Comparison of ENCODE assay signal across 8 cellular contexts in the genomic region with DNA sequence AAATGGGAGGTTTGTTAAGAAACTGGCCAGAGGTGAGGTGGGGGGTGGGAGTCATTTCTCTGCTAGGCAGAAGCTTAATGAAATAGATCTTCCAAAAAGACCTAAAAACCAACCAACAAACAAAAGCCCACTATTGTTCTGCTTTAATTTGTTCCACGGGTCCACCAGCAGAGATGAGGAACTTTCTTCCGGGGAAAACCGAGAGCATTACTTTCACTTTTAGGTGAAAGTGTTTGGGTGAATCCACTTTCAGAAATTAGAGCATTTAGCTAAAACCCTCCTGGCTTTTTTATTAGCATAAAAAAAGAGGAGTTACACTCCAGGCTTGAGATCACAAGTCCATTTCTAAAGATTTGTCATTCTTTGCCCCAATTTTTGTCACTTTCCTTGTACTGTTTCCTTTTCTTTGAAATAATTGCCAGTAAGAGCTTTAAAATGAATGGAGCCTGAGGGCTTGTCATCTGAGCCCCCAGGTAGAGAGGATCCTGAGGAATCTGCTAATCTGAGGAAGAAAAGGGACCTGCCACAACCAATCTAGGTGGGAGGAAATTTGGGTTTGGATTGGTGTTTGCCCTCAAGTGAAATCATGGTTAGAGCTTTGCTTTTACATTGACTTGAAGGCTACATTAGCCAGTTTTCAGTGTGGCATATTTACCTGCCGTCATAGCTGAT.
DNase-seq lines count a peak whose midpoint lies in the region; ATAC-seq and TF ChIP-seq lines count a peak whose summit lies in the region.

No MANE protein-coding gene starts in this region.

- H3K18ac ChIP-seq in trophoblast cell (ENCODE audit: low read length), result no peak overlapping the region

- BruUV-seq in PC-9 (replicated peaks; lab: Mats Ljungman, UMichigan), result no TSS peak

- H2BK120ac ChIP-seq in trophoblast cell (ENCODE audit: insufficient read depth, low read length, poor library complexity), result no peak overlapping the region

- no CpG with 5 or more reads among the region's 4 CpGs for WGBS in trophoblast cell (ENCODE audit: extremely low coverage, insufficient coverage, insufficient read length)

- in situ Hi-C loops in GM13976 (cut with MboI; ENCODE audit: low sequenced_read_pairs, unreplicated experiment), result no loop called here

- H2AFZ ChIP-seq in PC-9 (peak overlapping the region; percentile 76), trophoblast cell (ENCODE audit: insufficient read depth, low read length, poor library complexity) (no peak overlapping the region)

- H3K4ac ChIP-seq in trophoblast cell (ENCODE audit: low read depth, low read length), result no peak overlapping the region

- H3K4me2 ChIP-seq in PC-9 (peak overlapping the region; percentile 77), trophoblast cell (ENCODE audit: low read length) (peak overlapping the region; percentile 48)

- H3K9me3 ChIP-seq in PC-9 (ENCODE audit: insufficient read depth, low read depth) (no peaks in the 10 kb centered on the region), trophoblast cell (ENCODE audit: insufficient read depth, low read depth, low read length) (no peaks in the 10 kb centered on the region)

- H4K12ac ChIP-seq in trophoblast cell (ENCODE audit: low read depth, low read length), result no peak overlapping the region

- no peaks in the 10 kb centered on the region for H4K20me1 ChIP-seq in PC-9 (ENCODE audit: insufficient read depth)

- intact Hi-C loops in PC-9 (cut with micrococcal nuclease; ENCODE audit: unreplicated experiment), result no loop called here

- no peak overlapping the region for H3K23ac ChIP-seq in trophoblast cell (ENCODE audit: low read length)

- H3K36me3 ChIP-seq in PC-9 (ENCODE audit: low read depth) (no peaks in the 10 kb centered on the region), trophoblast cell (ENCODE audit: control insufficient read depth in 1 of 2, insufficient read depth in 2 of 2, low read length in 2 of 2) (no peaks in the 10 kb centered on the region)

- H2AK5ac ChIP-seq in trophoblast cell (ENCODE audit: low read length), result no peak overlapping the region

- H2BK5ac ChIP-seq in trophoblast cell (ENCODE audit: low read depth, low read length, poor library complexity), result no peak overlapping the region

- no peak overlapping the region for H4K8ac ChIP-seq in trophoblast cell (ENCODE audit: low read depth, low read length)

- no peak overlapping the region for H3K9ac ChIP-seq in trophoblast cell (ENCODE audit: low read length)

- H3K4me3 ChIP-seq in PC-9, result peak overlapping the region; percentile 54
- peak overlapping the region; percentile 60 for H3K4me3 ChIP-seq in fibroblast of pulmonary artery (replicated peaks; ENCODE audit: low read depth, low read length)
- no peak overlapping the region for H3K4me3 ChIP-seq in trophoblast cell (ENCODE audit: low read depth, low read length)

- H3K27ac ChIP-seq in PC-9, result no peak overlapping the region
- no peak overlapping the region for H3K27ac ChIP-seq in trophoblast cell (ENCODE audit: low read depth, low read length)

- H3K9me2 ChIP-seq in PC-9 (ENCODE audit: insufficient read depth), result no peaks in the 10 kb centered on the region

- no peaks in the 10 kb centered on the region for H3K79me1 ChIP-seq in trophoblast cell (ENCODE audit: low read length)

- peak; percentile 11 for DNase-seq in Daoy (ENCODE audit: low read depth)
- DNase-seq in PC-9, result no peak
- peak; percentile 16 for DNase-seq in fibroblast of pulmonary artery (ENCODE audit: low read depth)
- peak in 1 of 2 donors; percentile 13 for DNase-seq in trophoblast cell
- no peak for DNase-seq in NCI-H1436 treated with DMSO at 0.1 percent for 48 hours (lab: John Stamatoyannopoulos, UW)
- no peak for DNase-seq in activated gamma-delta T cell treated with Interleukin-2 at 50 U/mL for 16 hours
- DNase-seq in GM13976 (ENCODE audit: low spot score), result no peak

- no peak overlapping the region for H4K91ac ChIP-seq in trophoblast cell (ENCODE audit: low read depth, low read length)

- TF ChIP-seq CTCF in PC-9 (conservative IDR thresholded peaks at IDR 0.05) (no peak), fibroblast of pulmonary artery (IDR thresholded peaks at IDR 0.05; ENCODE audit: low read length, missing control alignments) (no peak), GM13976 (IDR thresholded peaks at IDR 0.05; ENCODE audit: borderline replicate concordance, control extremely low read depth, extremely low read depth, insufficient read depth, missing control alignments) (no peak)

- H3K79me2 ChIP-seq in PC-9 (ENCODE audit: low read depth) (no peaks in the 10 kb centered on the region), trophoblast cell (ENCODE audit: control insufficient read depth, insufficient read depth, low read length, poor library complexity) (no peaks in the 10 kb centered on the region)

- H3K27me3 ChIP-seq in PC-9 (ENCODE audit: insufficient read depth, low read depth) (no peaks in the 10 kb centered on the region), trophoblast cell (ENCODE audit: insufficient read depth, low read length) (no peaks in the 10 kb centered on the region)

- POLR2A ChIA-PET in PC-9 (lab: Charles Lee; ENCODE audit: unreplicated experiment), result interaction anchor here (0.7 kb wide), 1 partner anchor 22 kb away, joined by 6 read pairs; no protein-coding TSS in a partner anchor

- H3K14ac ChIP-seq in trophoblast cell (ENCODE audit: low read length), result no peak overlapping the region

- CTCF ChIA-PET in PC-9 (lab: Charles Lee), result no interaction called here

- no peaks in the 10 kb centered on the region for H3F3A ChIP-seq in PC-9 (ENCODE audit: insufficient read depth, low read depth)

- no peaks in the 10 kb centered on the region for H3K4me1 ChIP-seq in PC-9 (replicated peaks; ENCODE audit: insufficient read depth)
- H3K4me1 ChIP-seq in trophoblast cell (ENCODE audit: control insufficient read depth in 1 of 2, insufficient read depth in 2 of 2, low read length in 2 of 2), result no peaks in the 10 kb centered on the region

- no peak for ATAC-seq in GM19023 (IDR thresholded peaks at IDR 0.05; ENCODE audit: unreplicated experiment)

- H2BK12ac ChIP-seq in trophoblast cell (ENCODE audit: low read length), result no peak overlapping the region

Comparison
In these comparisons a context has a peak if more than half of its experiments do, and no peak if none do; other contexts are left out.
1. DNase-seq: peak in Daoy (single experiment) and fibroblast of pulmonary artery (single experiment); none in PC-9 (0 of 2), NCI-H1436 treated with DMSO at 0.1 percent for 48 hours (single experiment), activated gamma-delta T cell treated with Interleukin-2 at 50 U/mL for 16 hours (single experiment) and GM13976 (single experiment).